Comparison of ENCODE assay signal across 8 cellular contexts in the genomic region with DNA sequence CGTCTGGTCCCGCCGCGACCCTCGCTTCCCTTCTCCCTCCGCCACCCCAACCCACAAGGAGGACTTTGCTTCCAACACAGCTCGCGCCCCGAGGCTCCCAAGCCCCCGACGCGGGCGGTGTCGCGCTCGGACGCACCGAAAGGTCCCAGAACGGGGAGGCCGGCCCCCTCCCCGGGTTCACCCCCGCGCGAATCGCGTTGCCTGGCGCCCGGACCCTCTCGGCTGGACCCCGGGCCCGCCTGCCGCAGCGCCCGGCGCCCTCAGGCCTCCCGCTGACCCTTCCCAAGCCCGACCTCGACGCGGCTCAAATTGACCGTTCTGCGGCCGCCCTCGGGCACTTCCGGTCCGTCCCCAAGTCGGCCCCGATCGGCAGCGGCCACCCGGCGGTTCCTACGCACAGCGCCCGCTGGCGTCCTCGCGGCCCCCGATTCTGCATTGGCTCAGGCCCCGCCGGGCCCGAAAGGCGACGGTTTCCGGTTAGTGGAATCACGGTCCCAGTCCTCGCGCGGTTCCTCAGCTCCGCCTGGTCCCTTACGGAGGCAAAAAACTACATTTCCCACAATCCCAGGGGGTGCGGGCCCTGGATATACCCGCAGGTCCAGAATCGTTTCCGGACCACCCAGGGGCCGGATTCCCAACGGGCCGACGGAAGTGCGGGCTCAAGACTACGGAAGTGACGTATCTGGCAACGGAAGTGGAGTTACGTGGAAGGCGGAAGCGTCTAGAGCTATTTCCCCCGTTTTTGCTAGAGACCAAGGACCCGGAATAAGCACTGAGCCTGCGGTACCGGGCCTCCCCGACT. TPM values are rescaled to one million over a fixed set of nuclear protein-coding genes. Genes with fewer than 3 reads are reported as not detected.
DNase-seq lines count a peak whose midpoint lies in the region; ATAC-seq and TF ChIP-seq lines count a peak whose summit lies in the region.

A gene (minus strand): TSS at position 347 of the 802 bp plus-strand sequence. CDS start 451 bp downstream, outside the sequence.

- H3K27me3 ChIP-seq in GM23338 (ENCODE audit: insufficient read depth) = no peaks in the 10 kb centered on the region

- TF ChIP-seq CTCF in GM23338 (conservative IDR thresholded peaks at IDR 0.05; ENCODE audit: low read depth in 2 of 2) = peak in 1 of 2 experiments; percentile 26; a peak in 2 of 4 replicates

- H3K4me2 ChIP-seq in GM23338 = peak within 1 kb of the TSS; percentile 88

- peak; percentile 100 for DNase-seq in EL
- peak; percentile 100 for DNase-seq in GM23338 (ENCODE audit: low spot score)
- DNase-seq in LHCN-M2 (ENCODE audit: low read depth) = peak; percentile 100
- peak; percentile 100 for DNase-seq in RPMI8226
- peak; percentile 89 to 93 for DNase-seq in activated T-helper 1 cell treated with anti-CD3 and anti-CD28 coated beads, Interleukin-2, amount 50 U/mL, for 16 hours (ENCODE audit: low read depth in 1 of 2, low spot score in 1 of 2)
- DNase-seq in fibroblast of gingiva (ENCODE audit: low read depth) = peak; percentile 100
- peak; percentile 98 for DNase-seq in naive B cell

- H3K27me3 Mint-ChIP-seq in GM23338 (ENCODE audit: insufficient read depth, low read depth, poor library complexity) = peaks cover 5% of the 10 kb centered on the region
- H3K27me3 Mint-ChIP-seq in naive B cell = no peaks in the 10 kb centered on the region
- no peaks in the 10 kb centered on the region for H3K27me3 Mint-ChIP-seq in stimulated activated memory B cell treated with anti-CD40 and anti-IgM and Interleukin-4, amounts not matched to agents 10 μg/mL and 1 μg/mL and 100 μg/mL, for 72 hours

- H2AFZ ChIP-seq in GM23338 = no peak within 1 kb of the TSS

- peak within 1 kb of the TSS; percentile 98 for H3K27ac Mint-ChIP-seq in GM23338
- H3K27ac Mint-ChIP-seq in naive B cell = peak within 1 kb of the TSS; percentile 97 to 99 (median 98)
- H3K27ac Mint-ChIP-seq in stimulated activated memory B cell treated with anti-CD40 and anti-IgM and Interleukin-4, amounts not matched to agents 10 μg/mL and 1 μg/mL and 100 μg/mL, for 72 hours = peak within 1 kb of the TSS; percentile 81

- H3K4me3 Mint-ChIP-seq in GM23338 (peak within 1 kb of the TSS; percentile 90), naive B cell (peak within 1 kb of the TSS; percentile 84 to 95 (median 93))
- H3K4me3 Mint-ChIP-seq in stimulated activated memory B cell treated with anti-CD40 and anti-IgM and Interleukin-4, amounts not matched to agents 10 μg/mL and 1 μg/mL and 100 μg/mL, for 72 hours = peak within 1 kb of the TSS; percentile 83

- H3K9me3 Mint-ChIP-seq in GM23338 (no peaks in the 10 kb centered on the region; the same call in 2 of the 3 replicates), naive B cell (no peaks in the 10 kb centered on the region)
- no peaks in the 10 kb centered on the region for H3K9me3 Mint-ChIP-seq in stimulated activated memory B cell treated with anti-CD40 and anti-IgM and Interleukin-4, amounts not matched to agents 10 μg/mL and 1 μg/mL and 100 μg/mL, for 72 hours

- peak; percentile 87 for ATAC-seq in GM23338
- ATAC-seq in naive B cell (ENCODE audit: low read depth in 2 of 2) = peak; percentile 87 to 91
- ATAC-seq in stimulated activated memory B cell treated with anti-CD40 and anti-IgM and Interleukin-4, amounts not matched to agents 10 μg/mL and 1 μg/mL and 100 μg/mL, for 72 hours = peak; percentile 97

- peaks cover 12% of the 10 kb centered on the region for H4K20me1 ChIP-seq in GM23338 (replicated peaks; ENCODE audit: insufficient read depth)

- H3K36me3 ChIP-seq in GM23338 (ENCODE audit: insufficient read depth) = no peaks in the 10 kb centered on the region

- H3K4me3 ChIP-seq in GM23338 = peak within 1 kb of the TSS; percentile 96

- H3K79me2 ChIP-seq in GM23338 (replicated peaks; ENCODE audit: insufficient read depth) = peaks cover 21% of the 10 kb centered on the region

- no peaks in the 10 kb centered on the region for H3K9me2 ChIP-seq in GM23338 (ENCODE audit: insufficient read depth)

- peak within 1 kb of the TSS; percentile 94 for H3K27ac ChIP-seq in GM23338 (ENCODE audit: low read depth)

- H3K36me3 Mint-ChIP-seq in GM23338 (ENCODE audit: low read depth) = peaks cover 9% of the 10 kb centered on the region; the same call in 2 of the 3 replicates
- no peaks in the 10 kb centered on the region for H3K36me3 Mint-ChIP-seq in naive B cell
- peaks cover 6% of the 10 kb centered on the region for H3K36me3 Mint-ChIP-seq in stimulated activated memory B cell treated with anti-CD40 and anti-IgM and Interleukin-4, amounts not matched to agents 10 μg/mL and 1 μg/mL and 100 μg/mL, for 72 hours

- H3K4me1 ChIP-seq in GM23338 (ENCODE audit: insufficient read depth) = peaks cover 9% of the 10 kb centered on the region

- H3K4me1 Mint-ChIP-seq in GM23338 (peaks cover 7% of the 10 kb centered on the region), naive B cell (peaks cover 7 to 25% (median 18%) of the 10 kb centered on the region in 3 donors)
- H3K4me1 Mint-ChIP-seq in stimulated activated memory B cell treated with anti-CD40 and anti-IgM and Interleukin-4, amounts not matched to agents 10 μg/mL and 1 μg/mL and 100 μg/mL, for 72 hours = peaks cover 30% of the 10 kb centered on the region

- H3F3A ChIP-seq in GM23338 (replicated peaks; ENCODE audit: low read depth) = peaks cover 19% of the 10 kb centered on the region

TF ChIP-seq in GM23338, 12 proteins besides CTCF, POLR2A, EP300 and RAD21 (continues in another document):
- TF ChIP-seq ZNF331 (CRISPR knock-in tag; IDR thresholded peaks at IDR 0.05; ENCODE audit: low read depth) (peak; percentile 42), EZH2phosphoT487 (IDR thresholded peaks at IDR 0.05; ENCODE audit: unreplicated experiment) (no peak), CREB1 (CRISPR knock-in tag; IDR thresholded peaks at IDR 0.05; ENCODE audit: low read depth) (peak; percentile 93), STAT1 (IDR thresholded peaks at IDR 0.05; ENCODE audit: unreplicated experiment) (peak; percentile 52), POLR2AphosphoS5 (IDR thresholded peaks at IDR 0.05; ENCODE audit: low read depth) (peak; percentile 81)
- TF ChIP-seq, protein P1, sequence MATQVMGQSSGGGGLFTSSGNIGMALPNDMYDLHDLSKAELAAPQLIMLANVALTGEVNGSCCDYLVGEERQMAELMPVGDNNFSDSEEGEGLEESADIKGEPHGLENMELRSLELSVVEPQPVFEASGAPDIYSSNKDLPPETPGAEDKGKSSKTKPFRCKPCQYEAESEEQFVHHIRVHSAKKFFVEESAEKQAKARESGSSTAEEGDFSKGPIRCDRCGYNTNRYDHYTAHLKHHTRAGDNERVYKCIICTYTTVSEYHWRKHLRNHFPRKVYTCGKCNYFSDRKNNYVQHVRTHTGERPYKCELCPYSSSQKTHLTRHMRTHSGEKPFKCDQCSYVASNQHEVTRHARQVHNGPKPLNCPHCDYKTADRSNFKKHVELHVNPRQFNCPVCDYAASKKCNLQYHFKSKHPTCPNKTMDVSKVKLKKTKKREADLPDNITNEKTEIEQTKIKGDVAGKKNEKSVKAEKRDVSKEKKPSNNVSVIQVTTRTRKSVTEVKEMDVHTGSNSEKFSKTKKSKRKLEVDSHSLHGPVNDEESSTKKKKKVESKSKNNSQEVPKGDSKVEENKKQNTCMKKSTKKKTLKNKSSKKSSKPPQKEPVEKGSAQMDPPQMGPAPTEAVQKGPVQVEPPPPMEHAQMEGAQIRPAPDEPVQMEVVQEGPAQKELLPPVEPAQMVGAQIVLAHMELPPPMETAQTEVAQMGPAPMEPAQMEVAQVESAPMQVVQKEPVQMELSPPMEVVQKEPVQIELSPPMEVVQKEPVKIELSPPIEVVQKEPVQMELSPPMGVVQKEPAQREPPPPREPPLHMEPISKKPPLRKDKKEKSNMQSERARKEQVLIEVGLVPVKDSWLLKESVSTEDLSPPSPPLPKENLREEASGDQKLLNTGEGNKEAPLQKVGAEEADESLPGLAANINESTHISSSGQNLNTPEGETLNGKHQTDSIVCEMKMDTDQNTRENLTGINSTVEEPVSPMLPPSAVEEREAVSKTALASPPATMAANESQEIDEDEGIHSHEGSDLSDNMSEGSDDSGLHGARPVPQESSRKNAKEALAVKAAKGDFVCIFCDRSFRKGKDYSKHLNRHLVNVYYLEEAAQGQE (IDR thresholded peaks at IDR 0.05; ENCODE audit: unreplicated experiment) = no peak
- TF ChIP-seq, protein P2, sequence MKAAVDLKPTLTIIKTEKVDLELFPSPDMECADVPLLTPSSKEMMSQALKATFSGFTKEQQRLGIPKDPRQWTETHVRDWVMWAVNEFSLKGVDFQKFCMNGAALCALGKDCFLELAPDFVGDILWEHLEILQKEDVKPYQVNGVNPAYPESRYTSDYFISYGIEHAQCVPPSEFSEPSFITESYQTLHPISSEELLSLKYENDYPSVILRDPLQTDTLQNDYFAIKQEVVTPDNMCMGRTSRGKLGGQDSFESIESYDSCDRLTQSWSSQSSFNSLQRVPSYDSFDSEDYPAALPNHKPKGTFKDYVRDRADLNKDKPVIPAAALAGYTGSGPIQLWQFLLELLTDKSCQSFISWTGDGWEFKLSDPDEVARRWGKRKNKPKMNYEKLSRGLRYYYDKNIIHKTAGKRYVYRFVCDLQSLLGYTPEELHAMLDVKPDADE (IDR thresholded peaks at IDR 0.05) = peak; percentile 96

RNA-seq across cellular contexts. Expression of the gene that starts here (rescaled TPM):
- total RNA-seq in GM23338 (2014; rRNA removed; shearing (Covaris generic)) = 156 and 167 TPM in 2 replicates
- polyA plus RNA-seq in GM23338 (2016; fragmentation: Nextera tagmentation; extraction: Ambion mirVana) (355 and 369 TPM in 2 replicates), naive B cell (ENCODE audit: low read depth in 6 of 6) (100 to 1,000 TPM; 103 to 122 (median 106) TPM)
- 226 and 234 TPM in 2 replicates for total RNA-seq in LHCN-M2 (2014; rRNA removed)
- polyA plus RNA-seq in LHCN-M2 (2012) = 193 TPM

Comparison
In these comparisons a context has a peak if more than half of its experiments do, and no peak if none do; other contexts are left out.
1. Peak in every context shown above with its lines: DNase-seq, ATAC-seq, H3K4me3 ChIP-seq and H3K27ac ChIP-seq.